Comparison of ENCODE assay signal across 17 cellular contexts in the genomic region with DNA sequence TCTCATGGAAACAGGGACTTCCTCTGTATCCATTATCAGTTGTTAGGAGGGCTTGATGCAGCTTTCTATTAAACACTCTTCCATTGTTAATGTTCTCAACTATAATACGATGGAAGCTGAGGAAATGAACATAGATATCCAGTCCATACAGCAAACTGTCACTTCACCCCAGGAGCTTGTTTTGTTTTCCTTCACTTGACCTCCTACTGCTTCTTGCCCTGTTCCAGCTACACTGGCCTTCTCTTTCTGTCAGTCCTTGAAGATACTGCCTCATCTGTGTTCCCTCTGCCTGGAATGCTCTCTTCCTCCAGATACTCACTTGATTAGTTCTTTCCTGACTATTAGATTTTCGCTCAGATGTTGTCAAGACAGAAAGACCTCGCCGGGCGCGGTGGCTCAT.
"Had no signal": no experiment of that assay in that cellular context is flagged by ENCODE, and none has a peak within 500 bp of the region (broad histone marks: within the 10 kb centered on the region; RNA-seq: fewer than 3 reads in every experiment).

No MANE protein-coding gene starts in this region.

- H3K36me3 Mint-ChIP-seq: activated CD4-positive, alpha-beta memory T cell treated with anti-CD3 and anti-CD28 coated beads for 36 hours; activated naive CD8-positive, alpha-beta T cell had no signal

- H3K27ac ChIP-seq: cardiac muscle cell, coronary artery, spleen had no signal

- H3K27me3 Mint-ChIP-seq: activated CD4-positive, alpha-beta memory T cell treated with anti-CD3 and anti-CD28 coated beads for 36 hours had no signal

- H3K36me3 ChIP-seq: cardiac muscle cell had no signal

- ATAC-seq: T-helper 17 cell had no signal

- DNase-seq: activated CD4-positive, alpha-beta memory T cell treated with anti-CD3 and anti-CD28 coated beads for 36 hours; activated CD4-positive, CD25-positive, alpha-beta regulatory T cell treated with anti-CD3 and anti-CD28 coated beads, Interleukin-2, amount 50 U/mL, for 72 hours; activated gamma-delta T cell; activated T-cell treated with anti-CD3 and anti-CD28 coated beads, Interleukin-2, amount 50 U/mL, for 48 hours; aorta; effector memory CD4-positive, alpha-beta T cell; erythroblast; hippocampal formation; kidney glomerular epithelial cell; right cardiac atrium; spleen; stimulated activated CD4-positive, alpha-beta T cell treated with anti-CD3 and anti-CD28 coated beads, Interleukin-1b, Interleukin-23, amount 100 ng/mL, for 48 hours; stimulated activated naive CD4-positive, alpha-beta T cell; T-helper 17 cell had no signal

- H3K27me3 ChIP-seq: cardiac muscle cell, spleen had no signal

- H3K27ac Mint-ChIP-seq: activated CD4-positive, alpha-beta memory T cell treated with anti-CD3 and anti-CD28 coated beads for 36 hours; activated naive CD8-positive, alpha-beta T cell; T-helper 17 cell had no signal

- H3K9me3 ChIP-seq: spleen had no signal

- H3K9me3 Mint-ChIP-seq: activated CD4-positive, alpha-beta memory T cell treated with anti-CD3 and anti-CD28 coated beads for 36 hours had no signal

- H3K4me3 ChIP-seq: cardiac muscle cell, coronary artery, spleen had no signal

- H3K4me3 Mint-ChIP-seq: activated CD4-positive, alpha-beta memory T cell treated with anti-CD3 and anti-CD28 coated beads for 36 hours; activated naive CD8-positive, alpha-beta T cell; T-helper 17 cell had no signal
